Comparison of ENCODE assay signal across 15 cellular contexts in the genomic region with DNA sequence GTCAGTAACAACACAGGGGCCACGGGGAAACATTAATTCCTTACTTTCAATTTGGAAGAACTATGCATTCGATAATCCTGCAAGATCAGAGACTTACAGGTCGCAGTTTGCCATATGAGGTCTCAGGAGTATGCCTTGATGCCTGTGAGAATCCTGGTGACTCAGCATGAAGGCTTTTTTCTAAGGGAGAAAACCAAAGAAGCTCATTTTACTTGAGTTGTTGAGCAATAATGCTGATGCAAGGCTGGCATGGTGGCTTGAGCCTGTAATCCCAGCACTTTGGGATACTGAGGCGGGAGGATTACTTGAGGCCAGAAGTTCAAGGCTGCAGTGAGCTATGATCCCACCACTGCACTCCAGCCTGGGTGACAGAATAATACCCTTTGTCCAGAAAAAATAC. TPM values are rescaled to one million over a fixed set of nuclear protein-coding genes. Genes with fewer than 3 reads are reported as not detected.
A peak's percentile ranks its signal among the peaks of the same experiment; 100 is the strongest.
DNase-seq lines count a peak whose midpoint lies in the region; ATAC-seq and TF ChIP-seq lines count a peak whose summit lies in the region.
"Had no signal": no experiment of that assay in that cellular context is flagged by ENCODE, and none has a peak within 500 bp of the region (broad histone marks: within the 10 kb centered on the region; RNA-seq: fewer than 3 reads in every experiment).

No MANE protein-coding gene starts in this region.

- no peaks in the 10 kb centered on the region for H3K27me3 ChIP-seq in A673 (replicated peaks; ENCODE audit: insufficient read depth, low read depth, low read length, poor library complexity)
- H3K27me3 ChIP-seq: BE2C, colonic mucosa, Peyer's patch, uterus had no signal

- H3K27ac Mint-ChIP-seq in activated B cell treated with CpG ODN at 0.5 μM for 24 hours, result peak overlapping the region; percentile 10

- ATAC-seq in activated B cell treated with CpG ODN at 0.5 μM for 24 hours (ENCODE audit: low read depth), result no peak

- no peak overlapping the region for H3K27ac ChIP-seq in A673 (ENCODE audit: low read depth, low read length, poor library complexity, severe bottlenecking)
- H3K27ac ChIP-seq: colonic mucosa, Peyer's patch, uterus had no signal

- H3K9me3 Mint-ChIP-seq in activated B cell treated with CpG ODN at 0.5 μM for 24 hours, result no peaks in the 10 kb centered on the region
- H3K9me3 Mint-ChIP-seq: activated naive CD4-positive, alpha-beta T cell treated with anti-CD3 and anti-CD28 coated beads, Interleukin-2, amount 10 ng/mL, durations not matched to agents 7 days and 5 days had no signal

- in situ Hi-C loops in G401 (cut with HindIII; ENCODE audit: low sequenced_read_pairs), result no loop called here

- POLR2A ChIA-PET in A673 (lab: Charles Lee; ENCODE audit: low non-redundant PET), result interaction anchor here (0.5 kb wide), 1 partner anchor 75 kb away, joined by 3 read pairs; no protein-coding TSS in a partner anchor
- POLR2A ChIA-PET in activated B cell treated with CpG ODN at 0.5 μM for 24 hours (lab: Charles Lee), result interaction anchor here (0.6 to 0.8 kb wide), 2 partner anchors 115 to 336 kb away, joined by 3 read pairs; no protein-coding TSS in a partner anchor

- H3K4me3 ChIP-seq in A673 (ENCODE audit: low read depth, low read length, poor library complexity, severe bottlenecking) (no peak overlapping the region), fibroblast of villous mesenchyme (ENCODE audit: low read depth, low read length) (no peak overlapping the region)
- H3K4me3 ChIP-seq: colonic mucosa, Peyer's patch, uterus had no signal

- no TSS peak for BruUV-seq in A673 (replicated peaks; lab: Mats Ljungman, UMichigan)

- H3K4me1 Mint-ChIP-seq in activated B cell treated with CpG ODN at 0.5 μM for 24 hours, result peaks cover 4% of the 10 kb centered on the region

- peaks cover 16% of the 10 kb centered on the region for H3K36me3 ChIP-seq in A673 (ENCODE audit: insufficient read depth, low read length, poor library complexity, severe bottlenecking)
- H3K36me3 ChIP-seq: colonic mucosa, uterus had no signal

- peaks cover 95% of the 10 kb centered on the region for H3K36me3 Mint-ChIP-seq in activated B cell treated with CpG ODN at 0.5 μM for 24 hours (ENCODE audit: low read depth)

- no peaks in the 10 kb centered on the region for H3K4me1 ChIP-seq in A673 (ENCODE audit: insufficient read depth, low read length, poor library complexity, severe bottlenecking)
- H3K4me1 ChIP-seq: BE2C, colonic mucosa, Peyer's patch, uterus had no signal

- peak; percentile 30 for DNase-seq in A673 (ENCODE audit: low spot score)
- DNase-seq in HPDE6-E6E7 (ENCODE audit: extremely low spot score), result peak; percentile 32
- no peak for DNase-seq in activated B cell treated with CpG ODN at 0.5 μM for 24 hours
- DNase-seq in fibroblast of villous mesenchyme (ENCODE audit: low read depth), result peak; percentile 98
- no peak for DNase-seq in NCI-H1930 (lab: John Stamatoyannopoulos, UW)
- DNase-seq in G401 (ENCODE audit: low spot score), result no peak
- DNase-seq in HT-29 (ENCODE audit: low spot score), result no peak
- no peak for DNase-seq in SHP77 (lab: John Stamatoyannopoulos, UW)
- DNase-seq: activated naive CD4-positive, alpha-beta T cell treated with anti-CD3 and anti-CD28 coated beads, Interleukin-2, amount 10 ng/mL, durations not matched to agents 7 days and 5 days; BE2C; colonic mucosa; glutamatergic neuron; occipital lobe; Peyer's patch had no signal

- no peak for TF ChIP-seq CTCF in A673 (conservative IDR thresholded peaks at IDR 0.05; ENCODE audit: low read depth, low read length)
- no peak for TF ChIP-seq CTCF in activated B cell treated with CpG ODN at 0.5 μM for 24 hours (IDR thresholded peaks at IDR 0.05)
- no peak for TF ChIP-seq CTCF in fibroblast of villous mesenchyme (IDR thresholded peaks at IDR 0.05; ENCODE audit: insufficient read depth, low read depth, low read length)

- no peaks in the 10 kb centered on the region for H3K9me3 ChIP-seq in A673 (ENCODE audit: low read depth, low read length, poor library complexity, severe bottlenecking)
- H3K9me3 ChIP-seq: BE2C, colonic mucosa, Peyer's patch, uterus had no signal

- CTCF ChIA-PET in A673 (lab: Charles Lee), result interaction anchor here (0.7 kb wide), 1 partner anchor 9 kb away, joined by 8 read pairs; no protein-coding TSS in a partner anchor
- CTCF ChIA-PET in activated B cell treated with CpG ODN at 0.5 μM for 24 hours (lab: Charles Lee), result interaction anchor here (1.2 kb wide), 1 partner anchor 302 kb away, joined by 3 read pairs; the partner anchor contains the start of gene FCHSD2

- no peaks in the 10 kb centered on the region for H3K27me3 Mint-ChIP-seq in activated B cell treated with CpG ODN at 0.5 μM for 24 hours
- H3K27me3 Mint-ChIP-seq: activated naive CD4-positive, alpha-beta T cell treated with anti-CD3 and anti-CD28 coated beads, Interleukin-2, amount 10 ng/mL, durations not matched to agents 7 days and 5 days had no signal

- intact Hi-C loops in A673 (cut with micrococcal nuclease; ENCODE audit: unreplicated experiment), result no loop called here
- intact Hi-C loops in activated B cell treated with CpG ODN at 0.5 μM for 24 hours (cut with micrococcal nuclease), result no loop called here

- H3K4me3 Mint-ChIP-seq in activated B cell treated with CpG ODN at 0.5 μM for 24 hours, result no peak overlapping the region
- H3K4me3 Mint-ChIP-seq: activated naive CD4-positive, alpha-beta T cell treated with anti-CD3 and anti-CD28 coated beads, Interleukin-2, amount 10 ng/mL, durations not matched to agents 7 days and 5 days had no signal

RNA-seq across cellular contexts. Expression of gene ATG16L2, which starts 26.6 kb away (rescaled TPM):
- total RNA-seq in A673 (2021), result 8.6 and 11.7 TPM in 2 replicates
- total RNA-seq in activated B cell treated with CpG ODN at 0.5 μM for 24 hours, result 73.5 and 96.7 TPM in 2 replicates
- 6.8 and 11.2 TPM in 2 replicates for total RNA-seq in fibroblast of villous mesenchyme
- 10.0 and 11.6 TPM in 2 replicates for total RNA-seq in G401 (2014; rRNA removed; shearing (Covaris generic))
- total RNA-seq in HT-29 (2014; rRNA removed; shearing (Covaris generic)), result 10.4 and 11.4 TPM in 2 replicates

RNA-seq across cellular contexts. Expression of gene STARD10, which starts 46.9 kb away (rescaled TPM):
- total RNA-seq in A673 (2021), result 16.9 and 18.3 TPM in 2 replicates
- total RNA-seq in activated B cell treated with CpG ODN at 0.5 μM for 24 hours, result 42.6 and 46.8 TPM in 2 replicates
- total RNA-seq in fibroblast of villous mesenchyme, result 22.5 and 34.5 TPM in 2 replicates
- 68.8 and 74.1 TPM in 2 replicates for total RNA-seq in G401 (2014; rRNA removed; shearing (Covaris generic))
- total RNA-seq in HT-29 (2014; rRNA removed; shearing (Covaris generic)), result 1,082 and 1,283 TPM in 2 replicates

Comparison
In these comparisons a context has a peak if more than half of its experiments do, and no peak if none do; other contexts are left out.
1. DNase-seq: peak in A673 (single experiment), HPDE6-E6E7 (single experiment) and fibroblast of villous mesenchyme (single experiment); none in activated B cell treated with CpG ODN at 0.5 μM for 24 hours (single experiment), NCI-H1930 (0 of 2), G401 (single experiment), HT-29 (single experiment) and SHP77 (0 of 2).
2. RNA of gene STARD10, which starts 46.9 kb away (total RNA-seq): 1,082 to 1,283 TPM in HT-29; 68.8 to 74.1 TPM in G401, 42.6 to 46.8 TPM in activated B cell treated with CpG ODN at 0.5 μM for 24 hours, 22.5 to 34.5 TPM in fibroblast of villous mesenchyme and 16.9 to 18.3 TPM in A673; every median in the first group is over 10 times any median in the second.